Comparison of ENCODE assay signal across 1 cellular context in genomic region chr22:39839917-39840510, GRCh38.
TF ChIP-seq lines count a peak whose summit lies in the region.

No MANE protein-coding gene starts in this region.

TF ChIP-seq in K562, 482 proteins besides CTCF, POLR2A, EP300 and RAD21 (continued from another document and continues in another):
- TF ChIP-seq BMI1 (IDR thresholded peaks at IDR 0.05; ENCODE audit: low read length) (no peak), RNF2 (IDR thresholded peaks at IDR 0.05) (peak; percentile 84), GTF2B (IDR thresholded peaks at IDR 0.05; ENCODE audit: extremely low read depth, insufficient read length) (no peak), HNRNPUL1 (IDR thresholded peaks at IDR 0.05; ENCODE audit: low read length) (no peak), SMARCB1 (IDR thresholded peaks at IDR 0.05; ENCODE audit: insufficient read length, low read depth) (no peak), ZC3H8 (IDR thresholded peaks at IDR 0.05) (no peak), KAT2B (IDR thresholded peaks at IDR 0.05; ENCODE audit: low read depth, low read length) (no peak), ZBTB9 (CRISPR knock-in tag; IDR thresholded peaks at IDR 0.05) (no peak), MNT (conservative IDR thresholded peaks at IDR 0.05) (peak in 1 of 2 experiments; percentile 30; a peak in 1 of 4 replicates), HDAC1 (IDR thresholded peaks at IDR 0.05) (peak in 1 of 2 experiments; percentile 42; a peak in 1 of 4 replicates), NFIC (IDR thresholded peaks at IDR 0.05) (peak; percentile 23; the same call in 1 of the 2 replicates), ILF3 (IDR thresholded peaks at IDR 0.05; ENCODE audit: borderline replicate concordance) (no peak), ZBTB1 (CRISPR knock-in tag; IDR thresholded peaks at IDR 0.05; ENCODE audit: borderline replicate concordance, low read depth) (no peak), KLF16 (IDR thresholded peaks at IDR 0.05) (peak; percentile 66; the same call in 1 of the 2 replicates), RFX7 (CRISPR knock-in tag; IDR thresholded peaks at IDR 0.05) (no peak), FOXM1 (IDR thresholded peaks at IDR 0.05; ENCODE audit: low read depth) (peak; percentile 66; the same call in 1 of the 2 replicates), FOXM1 (CRISPR knock-in tag; IDR thresholded peaks at IDR 0.05; ENCODE audit: low read depth) (no peak), TBL1XR1 (IDR thresholded peaks at IDR 0.05; ENCODE audit: low read length in 2 of 2) (peak in 1 of 2 experiments; percentile 78; a peak in 2 of 4 replicates), NCOR1 (IDR thresholded peaks at IDR 0.05) (peak; percentile 74), SMARCE1 (IDR thresholded peaks at IDR 0.05) (peak; percentile 81), ZNF316 (IDR thresholded peaks at IDR 0.05) (0 out of 2 replicates have a peak, but pooled peaks have one; percentile 13), ZNF175 (CRISPR knock-in tag; IDR thresholded peaks at IDR 0.05; ENCODE audit: low read depth) (no peak), CBFA2T3 (IDR thresholded peaks at IDR 0.05) (peak; percentile 91), CC2D1A (IDR thresholded peaks at IDR 0.05) (peak; percentile 61; the same call in 1 of the 2 replicates), RBFOX2 (IDR thresholded peaks at IDR 0.05; ENCODE audit: low read depth, low read length) (peak; percentile 51), SMAD4 (CRISPR knock-in tag; conservative IDR thresholded peaks at IDR 0.05) (no peak), CREM (IDR thresholded peaks at IDR 0.05; ENCODE audit: low read depth) (peak; percentile 51; the same call in 1 of the 2 replicates), ZBED1 (IDR thresholded peaks at IDR 0.05) (no peak), HDAC2 (IDR thresholded peaks at IDR 0.05) (0 out of 2 replicates have a peak, but pooled peaks have one; percentile 27), CREB1 (IDR thresholded peaks at IDR 0.05) (peak; percentile 44; the same call in 1 of the 2 replicates), CREB1 (CRISPR knock-in tag; IDR thresholded peaks at IDR 0.05) (no peak), SFPQ (IDR thresholded peaks at IDR 0.05; ENCODE audit: low read depth, low read length) (no peak), GABPA (tag; conservative IDR thresholded peaks at IDR 0.05; ENCODE audit: low read depth) (peak; percentile 33; the same call in 1 of the 2 replicates), SIX5 (IDR thresholded peaks at IDR 0.05; ENCODE audit: borderline replicate concordance in 1 of 2, insufficient read depth in 1 of 2, low read depth in 1 of 2, low read length in 2 of 2) (no peak), ILK (tag; IDR thresholded peaks at IDR 0.05; ENCODE audit: borderline replicate concordance, low read depth) (no peak), JUND (IDR thresholded peaks at IDR 0.05; ENCODE audit: borderline replicate concordance, low read depth, low read length) (peak; percentile 86), JUND (tag; IDR thresholded peaks at IDR 0.05; ENCODE audit: borderline replicate concordance, low read depth, low read length) (peak; percentile 81; the same call in 2 of the 3 replicates), TAL1 (IDR thresholded peaks at IDR 0.05) (peak; percentile 70), ATF7 (IDR thresholded peaks at IDR 0.05) (peak; percentile 42), CBFA2T2 (conservative IDR thresholded peaks at IDR 0.05) (peak; percentile 83), VEZF1 (CRISPR knock-in tag; IDR thresholded peaks at IDR 0.05) (peak; percentile 30; the same call in 1 of the 2 replicates), ZFP36 (IDR thresholded peaks at IDR 0.05; ENCODE audit: low read depth, low read length, partially characterized antibody) (no peak), ATF3 (IDR thresholded peaks at IDR 0.05) (peak; percentile 66; the same call in 1 of the 2 replicates), ATF3 (CRISPR knock-in tag; conservative IDR thresholded peaks at IDR 0.05) (no peak), TAF9B (IDR thresholded peaks at IDR 0.05; ENCODE audit: partially characterized antibody) (peak; percentile 20), NR3C1 (CRISPR knock-in tag; IDR thresholded peaks at IDR 0.05) (no peak), ARID1B (IDR thresholded peaks at IDR 0.05) (peak; percentile 88), TOE1 (IDR thresholded peaks at IDR 0.05; ENCODE audit: borderline replicate concordance) (no peak), TOE1 (CRISPR knock-in tag; IDR thresholded peaks at IDR 0.05; ENCODE audit: borderline replicate concordance, low read depth) (no peak), TRIM25 (IDR thresholded peaks at IDR 0.05; ENCODE audit: borderline replicate concordance) (no peak), CCNT2 (IDR thresholded peaks at IDR 0.05; ENCODE audit: borderline replicate concordance, extremely low read depth, insufficient read length, low read depth, low read length) (peak; percentile 57), FOXJ3 (CRISPR knock-in tag; IDR thresholded peaks at IDR 0.05) (no peak), ZNF511 (CRISPR knock-in tag; IDR thresholded peaks at IDR 0.05) (no peak), FOS (IDR thresholded peaks at IDR 0.05; ENCODE audit: extremely low read depth, insufficient read length) (peak; percentile 19), ZBTB12 (CRISPR knock-in tag; IDR thresholded peaks at IDR 0.05) (no peak), USF1 (CRISPR knock-in tag; IDR thresholded peaks at IDR 0.05) (no peak), ATF1 (CRISPR knock-in tag; IDR thresholded peaks at IDR 0.05) (no peak), ATF1 (tag; IDR thresholded peaks at IDR 0.05) (peak; percentile 19; the same call in 1 of the 2 replicates), FOXK2 (conservative IDR thresholded peaks at IDR 0.05 in 1 of 2, IDR thresholded peaks at IDR 0.05 in 1 of 2; ENCODE audit: low read depth in 2 of 2) (no peak)
